Comparison of ENCODE assay signal across 21 cellular contexts in genomic region chr16:49832177-49832576, GRCh38. TPM values are rescaled to one million over a fixed set of nuclear protein-coding genes. Genes with fewer than 3 reads are reported as not detected.
DNase-seq lines count a peak whose midpoint lies in the region; ATAC-seq and TF ChIP-seq lines count a peak whose summit lies in the region.
"Had no signal": no experiment of that assay in that cellular context is flagged by ENCODE, and none has a peak within 500 bp of the region (broad histone marks: within the 10 kb centered on the region; RNA-seq: fewer than 3 reads in every experiment).

No MANE protein-coding gene starts in this region.

- H3K9ac ChIP-seq in mucosa of rectum (ENCODE audit: low read depth in 1 of 2, low read length in 2 of 2): no peak overlapping the region
- H3K9ac ChIP-seq: KMS-11 had no signal

- H3K27me3 ChIP-seq in Peyer's patch (no peaks in the 10 kb centered on the region), mucosa of rectum (ENCODE audit: control insufficient read depth in 2 of 2, insufficient read depth in 2 of 2, low read length in 2 of 2) (no peaks in the 10 kb centered on the region), suprapubic skin (no peaks in the 10 kb centered on the region), right lobe of liver (no peaks in the 10 kb centered on the region)

- DNase-seq in Peyer's patch: no peak
- peak; percentile 15 for DNase-seq in fibroblast of peridontal ligament (ENCODE audit: extremely low read depth)
- DNase-seq in suprapubic skin (ENCODE audit: low spot score in 2 of 2): no peak
- no peak for DNase-seq in dermis blood vessel endothelial cell
- no peak for DNase-seq in stimulated activated CD4-positive, alpha-beta T cell treated with anti-CD3 and anti-CD28 coated beads, Interleukin-4, amount 100 ng/mL, for 24 hours
- no peak for DNase-seq in right lobe of liver
- DNase-seq in midbrain (lab: John Stamatoyannopoulos, UW): no peak
- DNase-seq: activated CD8-positive, alpha-beta memory T cell treated with anti-CD3 and anti-CD28 coated beads, Interleukin-2, amount 10 ng/mL, durations not matched to agents 7 days and 5 days; activated effector memory CD4-positive, alpha-beta T cell treated with Interleukin-2 at 50 U/mL for 16 hours; CD4-positive, alpha-beta memory T cell; DND-41; H7; left colon; naive thymus-derived CD8-positive, alpha-beta T cell; NCI-H1105; NCI-H2227 treated with DMSO at 0.1 percent for 48 hours; SIG-M5; T-helper 17 cell had no signal

- no peak overlapping the region for H3K4me3 ChIP-seq in Peyer's patch
- no peak overlapping the region for H3K4me3 ChIP-seq in mucosa of rectum (ENCODE audit: low read length in 2 of 2)
- no peak overlapping the region for H3K4me3 ChIP-seq in suprapubic skin
- no peak overlapping the region for H3K4me3 ChIP-seq in right lobe of liver
- H3K4me3 ChIP-seq: A549 had no signal

- H3K27ac ChIP-seq in Peyer's patch (peak overlapping the region; percentile 64 to 81 (median 73)), mucosa of rectum (ENCODE audit: low read depth in 2 of 2, low read length in 2 of 2) (peak overlapping the region; percentile 67 to 81), suprapubic skin (peak overlapping the region; percentile 78), right lobe of liver (no peak overlapping the region)
- H3K27ac ChIP-seq: A549, KMS-11 had no signal

- TF ChIP-seq CTCF in Peyer's patch (IDR thresholded peaks at IDR 0.05): no peak
- no peak for TF ChIP-seq CTCF in suprapubic skin (IDR thresholded peaks at IDR 0.05)
- no peak for TF ChIP-seq CTCF in right lobe of liver (IDR thresholded peaks at IDR 0.05)

- H3K9me3 ChIP-seq in Peyer's patch: no peaks in the 10 kb centered on the region
- H3K9me3 ChIP-seq in mucosa of rectum (ENCODE audit: control insufficient read depth in 2 of 2, low read length in 2 of 2): no peaks in the 10 kb centered on the region
- no peaks in the 10 kb centered on the region for H3K9me3 ChIP-seq in suprapubic skin
- no peaks in the 10 kb centered on the region for H3K9me3 ChIP-seq in right lobe of liver
- H3K9me3 ChIP-seq: A549 had no signal

- no peak for ATAC-seq in right lobe of liver
- ATAC-seq: A549; activated CD8-positive, alpha-beta memory T cell treated with anti-CD3 and anti-CD28 coated beads, Interleukin-2, amount 10 ng/mL, durations not matched to agents 7 days and 5 days; left colon; naive thymus-derived CD8-positive, alpha-beta T cell; T-helper 17 cell had no signal

- TF ChIP-seq POLR2A in Peyer's patch (IDR thresholded peaks at IDR 0.05) (no peak), suprapubic skin (IDR thresholded peaks at IDR 0.05) (no peak), right lobe of liver (IDR thresholded peaks at IDR 0.05) (no peak)

- no peak for TF ChIP-seq EP300 in suprapubic skin (IDR thresholded peaks at IDR 0.05)

- H3K4me1 ChIP-seq in Peyer's patch (peaks cover 0 to 42% (median 3%) of the 10 kb centered on the region in 4 donors), mucosa of rectum (ENCODE audit: control insufficient read depth in 2 of 2, insufficient read depth in 2 of 2, low read length in 2 of 2) (peaks cover 5 to 16% of the 10 kb centered on the region in 2 donors), suprapubic skin (peaks cover 59% of the 10 kb centered on the region), right lobe of liver (no peaks in the 10 kb centered on the region)
- H3K4me1 ChIP-seq: A549 had no signal

- intact Hi-C loops in right lobe of liver (cut with DNase I): no loop called here

- WGBS in suprapubic skin: 82% methylated on average over 7 of the region's 7 CpGs
- WGBS in right lobe of liver (ENCODE audit: insufficient coverage, low coverage, low lambda C conversion rate, missing lambda C conversion rate): 90% methylated on average over 2 of the region's 7 CpGs

- no peaks in the 10 kb centered on the region for H3K36me3 ChIP-seq in Peyer's patch
- no peaks in the 10 kb centered on the region for H3K36me3 ChIP-seq in mucosa of rectum (ENCODE audit: control insufficient read depth in 2 of 2, insufficient read depth in 2 of 2, low read length in 2 of 2)
- no peaks in the 10 kb centered on the region for H3K36me3 ChIP-seq in suprapubic skin
- H3K36me3 ChIP-seq in right lobe of liver: no peaks in the 10 kb centered on the region

RNA-seq across cellular contexts. Expression of gene ZNF423, which starts 23.7 kb away (rescaled TPM):
- total RNA-seq in Peyer's patch (10 to 100 TPM in 1 of 4 donors, 1 to 10 TPM in 3; 1.4 to 20.6 (median 4.7) TPM), suprapubic skin (1 to 10 TPM; 1.3 to 5.3 (median 1.9) TPM), dermis blood vessel endothelial cell (7.1 and 13.4 TPM in 2 replicates), right lobe of liver (1 to 10 TPM in 2 of 6 experiments, under 1 TPM in 4; 0.43 to 1.2 (median 0.89) TPM)
- total RNA-seq: activated CD8-positive, alpha-beta memory T cell treated with anti-CD3 and anti-CD28 coated beads, Interleukin-2, amount 10 ng/mL, durations not matched to agents 7 days and 5 days; CD4-positive, alpha-beta memory T cell; naive thymus-derived CD8-positive, alpha-beta T cell; T-helper 17 cell had no signal

Comparison
In these comparisons a context has a peak if more than half of its experiments do, and no peak if none do; other contexts are left out.
1. H3K27ac ChIP-seq: peak in Peyer's patch (4 of 4), mucosa of rectum (2 of 2) and suprapubic skin (single experiment); none in right lobe of liver (0 of 3).